Comparison of ENCODE assay signal across 21 cellular contexts in genomic region chr13:72127031-72127430, GRCh38.
DNase-seq lines count a peak whose midpoint lies in the region; ATAC-seq and TF ChIP-seq lines count a peak whose summit lies in the region.
"Had no signal": no experiment of that assay in that cellular context is flagged by ENCODE, and none has a peak within 500 bp of the region (broad histone marks: within the 10 kb centered on the region; RNA-seq: fewer than 3 reads in every experiment).

No MANE protein-coding gene starts in this region.

- peak overlapping the region; percentile 51 for H3K4me2 ChIP-seq in mammary epithelial cell (ENCODE audit: insufficient read depth, low read depth, low read length)
- H3K4me2 ChIP-seq: BLaER1 treated with 17β-estradiol and CSF1 and Interleukin-3, amounts not matched to agents 10 nM and 100 nM had no signal

- in situ Hi-C loops in mammary epithelial cell (cut with MboI; ENCODE audit: low sequenced_read_pairs in 2 of 2) = no loop called here

- H3K79me2 ChIP-seq in mammary epithelial cell (ENCODE audit: insufficient read depth, low read length) = no peaks in the 10 kb centered on the region

- H3K4me3 ChIP-seq in mammary epithelial cell (replicated peaks in 1 of 3; ENCODE audit: insufficient read depth in 1 of 3, low read depth in 2 of 3, low read length in 3 of 3) (no peak overlapping the region), breast epithelium (no peak overlapping the region), epithelial cell of esophagus (ENCODE audit: low read length) (no peak overlapping the region)
- H3K4me3 ChIP-seq: BLaER1 treated with 17β-estradiol and CSF1 and Interleukin-3, amounts not matched to agents 10 nM and 100 nM; GM12878 had no signal

- no peak overlapping the region for H3K9ac ChIP-seq in mammary epithelial cell (ENCODE audit: insufficient read depth, low read length)
- H3K9ac ChIP-seq: BLaER1 treated with 17β-estradiol and CSF1 and Interleukin-3, amounts not matched to agents 10 nM and 100 nM had no signal

- TF ChIP-seq CTCF in mammary epithelial cell (conservative IDR thresholded peaks at IDR 0.05 in 1 of 2, IDR thresholded peaks at IDR 0.05 in 1 of 2; ENCODE audit: extremely low read depth in 1 of 2, insufficient read depth in 1 of 2, low read depth in 1 of 2, low read length in 2 of 2) = no peak
- no peak for TF ChIP-seq CTCF in breast epithelium (IDR thresholded peaks at IDR 0.05)
- no peak for TF ChIP-seq CTCF in epithelial cell of esophagus (IDR thresholded peaks at IDR 0.05; ENCODE audit: insufficient read depth, low read depth, low read length, missing control alignments)

- ATAC-seq in GM19452 (IDR thresholded peaks at IDR 0.05; ENCODE audit: unreplicated experiment) (no peak), GM18909 (IDR thresholded peaks at IDR 0.05; ENCODE audit: poor library complexity, unreplicated experiment) (no peak), GM21717 (IDR thresholded peaks at IDR 0.05; ENCODE audit: unreplicated experiment) (no peak)
- ATAC-seq: GM12878 had no signal

- no peak for TF ChIP-seq POLR2A in breast epithelium (IDR thresholded peaks at IDR 0.05)

- H3K27ac ChIP-seq in mammary epithelial cell (ENCODE audit: insufficient read depth, low read depth, low read length) (peak overlapping the region; percentile 77), breast epithelium (no peak overlapping the region)
- H3K27ac ChIP-seq: BLaER1 treated with 17β-estradiol and CSF1 and Interleukin-3, amounts not matched to agents 10 nM and 100 nM had no signal

- intact Hi-C loops in mammary epithelial cell (cut with micrococcal nuclease) (no loop called here), breast epithelium (cut with DNase I; ENCODE audit: low total_unique reads) (no loop called here)

- CTCF ChIA-PET in mammary epithelial cell (lab: Charles Lee; ENCODE audit: low non-redundant PET) = no interaction called here

- dilution Hi-C loops in mammary epithelial cell (cut with HindIII; ENCODE audit: low sequenced_read_pairs) = no loop called here

- H3K36me3 ChIP-seq in mammary epithelial cell (ENCODE audit: insufficient read depth, low read length) (no peaks in the 10 kb centered on the region), breast epithelium (no peaks in the 10 kb centered on the region)
- H3K36me3 ChIP-seq: BLaER1 treated with 17β-estradiol and CSF1 and Interleukin-3, amounts not matched to agents 10 nM and 100 nM had no signal

- no peaks in the 10 kb centered on the region for H4K20me1 ChIP-seq in mammary epithelial cell (ENCODE audit: insufficient read depth, low read length)
- H4K20me1 ChIP-seq: BLaER1 treated with 17β-estradiol and CSF1 and Interleukin-3, amounts not matched to agents 10 nM and 100 nM had no signal

- H3K9me3 ChIP-seq in mammary epithelial cell (replicated peaks; ENCODE audit: insufficient read depth, low read length) (no peaks in the 10 kb centered on the region), breast epithelium (no peaks in the 10 kb centered on the region)
- H3K9me3 ChIP-seq: BLaER1 treated with 17β-estradiol and CSF1 and Interleukin-3, amounts not matched to agents 10 nM and 100 nM; Caco-2 had no signal

- 80% methylated on average over 1 of the region's 1 CpG for WGBS in mammary epithelial cell (ENCODE audit: low coverage, missing lambda C conversion rate)

- peak overlapping the region; percentile 61 for H2AFZ ChIP-seq in mammary epithelial cell (ENCODE audit: low read depth, low read length)

- no peaks in the 10 kb centered on the region for H3K27me3 ChIP-seq in mammary epithelial cell (ENCODE audit: insufficient read depth, low read length)
- no peaks in the 10 kb centered on the region for H3K27me3 ChIP-seq in breast epithelium
- H3K27me3 ChIP-seq: BLaER1 treated with 17β-estradiol and CSF1 and Interleukin-3, amounts not matched to agents 10 nM and 100 nM had no signal

- BruUV-seq in mammary epithelial cell (replicated peaks; lab: Mats Ljungman, UMichigan) = no TSS peak

- DNase-seq in mammary epithelial cell = peak; percentile 51
- DNase-seq in breast epithelium (ENCODE audit: low spot score in 2 of 2) = no peak
- peak; percentile 72 for DNase-seq in epithelial cell of esophagus (ENCODE audit: low read depth)
- DNase-seq in myocyte (ENCODE audit: low read depth) = peak; percentile 9
- no peak for DNase-seq in SKM-1 treated with dmso at 0.1 percent for 144 hours (lab: John Stamatoyannopoulos, UW; ENCODE audit: unreplicated experiment)
- DNase-seq: 8988T; Caco-2; CD4-positive, alpha-beta memory T cell; DND-41; IMR-90; NCI-H1105 treated with DMSO at 0.1 percent for 48 hours; NCI-H2029 treated with DMSO at 0.1 percent for 48 hours; NCI-H226; NCI-H524; OCI-M1; SHP77 had no signal

- H3K4me1 ChIP-seq in mammary epithelial cell (ENCODE audit: insufficient read depth, low read length) (peaks cover 26% of the 10 kb centered on the region), breast epithelium (no peaks in the 10 kb centered on the region)
- H3K4me1 ChIP-seq: BLaER1 treated with 17β-estradiol and CSF1 and Interleukin-3, amounts not matched to agents 10 nM and 100 nM; Caco-2 had no signal

Comparison
In these comparisons a context has a peak if more than half of its experiments do, and no peak if none do; other contexts are left out.
1. DNase-seq: peak in mammary epithelial cell (single experiment), epithelial cell of esophagus (single experiment) and myocyte (single experiment); none in breast epithelium (0 of 2) and SKM-1 treated with dmso at 0.1 percent for 144 hours (single experiment).